ENCODE assay signal across 8 cellular contexts in genomic region chr11:100925935-100926334, GRCh38.
DNase-seq lines count a peak whose midpoint lies in the region; ATAC-seq and TF ChIP-seq lines count a peak whose summit lies in the region.

No MANE protein-coding gene starts in this region.

- POLR2A ChIA-PET in HCT116 (lab: Charles Lee) = no interaction called here

- RAD21 ChIA-PET in HCT116 (lab: Charles Lee; ENCODE audit: low non-redundant PET in 1 of 2, low total read pairs in 2 of 2, uncharacterized antibody in 2 of 2, unreplicated experiment in 2 of 2) = no interaction called here

- no peak overlapping the region for H3K27ac ChIP-seq in HCT116 (ENCODE audit: low read depth, low read length)
- H3K27ac ChIP-seq in Karpas-422 (ENCODE audit: low read length) = no peak overlapping the region

- H3K9me3 ChIP-seq in HCT116 (ENCODE audit: control insufficient read depth in 1 of 2, insufficient read depth in 1 of 2, low read depth in 1 of 2, low read length in 2 of 2) = no peaks in the 10 kb centered on the region
- no peaks in the 10 kb centered on the region for H3K9me3 ChIP-seq in BE2C
- peaks cover 4% of the 10 kb centered on the region; the same call in 1 of the 2 replicates for H3K9me3 ChIP-seq in Karpas-422 (ENCODE audit: low read length)

- H3K4me3 ChIP-seq in HCT116 (replicated peaks in 1 of 2; ENCODE audit: low read depth in 1 of 2, low read length in 2 of 2) (no peak overlapping the region), fibroblast of pulmonary artery (replicated peaks; ENCODE audit: low read depth, low read length) (no peak overlapping the region), BE2C (ENCODE audit: low read depth, low read length) (no peak overlapping the region), Karpas-422 (ENCODE audit: low read length) (no peak overlapping the region)

- H3K4me1 ChIP-seq in HCT116 (ENCODE audit: control insufficient read depth in 1 of 2, insufficient read depth in 2 of 2, low read length in 2 of 2) = peaks cover 4 to 33% of the 10 kb centered on the region in 2 experiments; a peak in 3 of 4 replicates
- H3K4me1 ChIP-seq in BE2C = peaks cover 4% of the 10 kb centered on the region
- H3K4me1 ChIP-seq in Karpas-422 (ENCODE audit: low read length) = no peaks in the 10 kb centered on the region

- H4K20me1 ChIP-seq in HCT116 (ENCODE audit: insufficient read depth) = no peaks in the 10 kb centered on the region
- no peaks in the 10 kb centered on the region for H4K20me1 ChIP-seq in Karpas-422 (ENCODE audit: insufficient read depth, low read depth, low read length)

- H3K79me2 ChIP-seq in HCT116 (ENCODE audit: insufficient read depth, low read length) = no peaks in the 10 kb centered on the region
- no peaks in the 10 kb centered on the region for H3K79me2 ChIP-seq in Karpas-422 (ENCODE audit: low read length)

- no peaks in the 10 kb centered on the region for H3K36me3 ChIP-seq in HCT116 (ENCODE audit: control insufficient read depth in 1 of 2, insufficient read depth in 2 of 2, low read length in 2 of 2)
- no peaks in the 10 kb centered on the region for H3K36me3 ChIP-seq in BE2C
- H3K36me3 ChIP-seq in Karpas-422 (ENCODE audit: insufficient read depth, low read length) = no peaks in the 10 kb centered on the region

- ATAC-seq in GM18502 (IDR thresholded peaks at IDR 0.05; ENCODE audit: poor library complexity, unreplicated experiment) (peak; percentile 92), HCT116 (peak; percentile 76)

- H3K9me2 ChIP-seq in HCT116 (ENCODE audit: insufficient read depth) = no peaks in the 10 kb centered on the region
- H3K9me2 ChIP-seq in Karpas-422 (replicated peaks; ENCODE audit: insufficient read depth, low read length) = no peaks in the 10 kb centered on the region

- DNase-seq in HCT116 (ENCODE audit: low read depth, low spot score) (peak; percentile 57), LHCN-M2 (ENCODE audit: low read depth) (peak; percentile 74), fibroblast of pulmonary artery (ENCODE audit: low read depth) (peak; percentile 63), anterior cingulate cortex (lab: John Stamatoyannopoulos, UW) (no peak), activated T-cell treated with anti-CD3 and anti-CD28 coated beads for 4 hours (no peak), BE2C (no peak), Karpas-422 (no peak)

- no peak for TF ChIP-seq POLR2A in HCT116 (IDR thresholded peaks at IDR 0.05; ENCODE audit: borderline replicate concordance, extremely low read depth, insufficient read depth, insufficient read length)

- BruUV-seq in HCT116 (replicated peaks; lab: Mats Ljungman, UMichigan) = no TSS peak

- H3K4me2 ChIP-seq in HCT116 (ENCODE audit: low read length) (peak overlapping the region; percentile 31), Karpas-422 (ENCODE audit: low read depth, low read length, poor library complexity, severe bottlenecking) (no peak overlapping the region)

- no peaks in the 10 kb centered on the region for H3K27me3 ChIP-seq in HCT116 (ENCODE audit: insufficient read depth, low read length)
- H3K27me3 ChIP-seq in BE2C = no peaks in the 10 kb centered on the region
- no peaks in the 10 kb centered on the region for H3K27me3 ChIP-seq in Karpas-422 (ENCODE audit: low read length)

- intact Hi-C loops in HCT116 (cut with micrococcal nuclease) = no loop called here

- CTCF ChIA-PET in HCT116 (lab: Charles Lee) = interaction anchor here (1.1 to 5.6 kb wide), 2 partner anchors 296 to 349 kb away, joined by 4 to 28 read pairs; no protein-coding TSS in a partner anchor

- H3K9ac ChIP-seq in HCT116 (ENCODE audit: low read length) (no peak overlapping the region), Karpas-422 (ENCODE audit: low read length) (no peak overlapping the region)

- no peak for TF ChIP-seq CTCF in HCT116 (IDR thresholded peaks at IDR 0.05 in 2 of 3, conservative IDR thresholded peaks at IDR 0.05 in 1 of 3; ENCODE audit: borderline replicate concordance in 1 of 3, insufficient read depth in 1 of 3, low read depth in 2 of 3, low read length in 2 of 3)
- no peak for TF ChIP-seq CTCF in fibroblast of pulmonary artery (IDR thresholded peaks at IDR 0.05; ENCODE audit: low read length, missing control alignments)
- TF ChIP-seq CTCF in BE2C (IDR thresholded peaks at IDR 0.05; ENCODE audit: low read depth, low read length) = no peak

- no peak for TF ChIP-seq RAD21 in HCT116 (IDR thresholded peaks at IDR 0.05; ENCODE audit: low read depth)

- H2AFZ ChIP-seq in HCT116 (ENCODE audit: low read depth, low read length, poor library complexity, severe bottlenecking) = no peak overlapping the region
- no peak overlapping the region for H2AFZ ChIP-seq in Karpas-422 (ENCODE audit: low read length)

TF ChIP-seq in HCT116, 20 proteins besides CTCF, POLR2A, EP300 and RAD21:
- TF ChIP-seq FOSL1 (IDR thresholded peaks at IDR 0.05; ENCODE audit: low read depth) = peak; percentile 89
- TF ChIP-seq CBX3 (IDR thresholded peaks at IDR 0.05; ENCODE audit: low read depth) = peak; percentile 68; the same call in 1 of the 2 replicates
- TF ChIP-seq SRF (IDR thresholded peaks at IDR 0.05; ENCODE audit: low read depth) = peak; percentile 17; the same call in 1 of the 2 replicates
- 0 out of 2 replicates have a peak, but pooled peaks have one; percentile 27 for TF ChIP-seq MAX (IDR thresholded peaks at IDR 0.05)
- peak; percentile 82 for TF ChIP-seq JUND (IDR thresholded peaks at IDR 0.05)
- no peak for TF ChIP-seq EZH2phosphoT487 (IDR thresholded peaks at IDR 0.05; ENCODE audit: borderline replicate concordance)
TF ChIP-seq in HCT116: peak in this region for 5.

Comparison
In these comparisons a context has a peak if more than half of its experiments do, and no peak if none do; other contexts are left out.
1. DNase-seq: peak in HCT116 (single experiment), LHCN-M2 (single experiment) and fibroblast of pulmonary artery (single experiment); none in anterior cingulate cortex (0 of 58), activated T-cell treated with anti-CD3 and anti-CD28 coated beads for 4 hours (single experiment), BE2C (single experiment) and Karpas-422 (single experiment).